1 cellular context compared by ENCODE assay signal in genomic region chr9:114375386-114375785, GRCh38.
TF ChIP-seq lines count a peak whose summit lies in the region.

No MANE protein-coding gene starts in this region.

TF ChIP-seq in H1, 55 proteins besides CTCF, POLR2A, EP300 and RAD21:
- TF ChIP-seq MAFK (IDR thresholded peaks at IDR 0.05; ENCODE audit: low read depth, low read length): no peak
- no peak for TF ChIP-seq USF2 (IDR thresholded peaks at IDR 0.05; ENCODE audit: low read length)
- no peak for TF ChIP-seq ZNF274 (IDR thresholded peaks at IDR 0.05; ENCODE audit: borderline replicate concordance, extremely low read depth, low read length)
- no peak for TF ChIP-seq JUN (IDR thresholded peaks at IDR 0.05; ENCODE audit: low read depth, low read length)
- TF ChIP-seq GTF2F1 (IDR thresholded peaks at IDR 0.05; ENCODE audit: borderline replicate concordance, low read depth, low read length): no peak
- TF ChIP-seq ATF3 (IDR thresholded peaks at IDR 0.05; ENCODE audit: insufficient read depth, low read depth, low read length): no peak
- TF ChIP-seq FOSL1 (IDR thresholded peaks at IDR 0.05; ENCODE audit: insufficient read depth, low read depth, low read length): no peak
- no peak for TF ChIP-seq ASH2L (IDR thresholded peaks at IDR 0.05; ENCODE audit: low read length)
- no peak for TF ChIP-seq HDAC6 (IDR thresholded peaks at IDR 0.05; ENCODE audit: low read depth, low read length)
- TF ChIP-seq CEBPB (IDR thresholded peaks at IDR 0.05; ENCODE audit: low read depth, low read length): no peak
- TF ChIP-seq JUND (IDR thresholded peaks at IDR 0.05; ENCODE audit: low read length): no peak
- no peak for TF ChIP-seq SP4 (IDR thresholded peaks at IDR 0.05; ENCODE audit: low read length)
